Comparison of ENCODE assay signal across 21 cellular contexts in genomic region chr1:89563957-89564604, GRCh38. TPM values are rescaled to one million over a fixed set of nuclear protein-coding genes. Genes with fewer than 3 reads are reported as not detected.
DNase-seq lines count a peak whose midpoint lies in the region; ATAC-seq, FAIRE-seq and TF ChIP-seq lines count a peak whose summit lies in the region.
"Had no signal": no experiment of that assay in that cellular context is flagged by ENCODE, and none has a peak within 500 bp of the region (broad histone marks: within the 10 kb centered on the region; RNA-seq: fewer than 3 reads in every experiment).

No MANE protein-coding gene starts in this region.

- peaks cover 11 to 45% of the 10 kb centered on the region in 2 donors for H3K36me3 Mint-ChIP-seq in activated naive CD4-positive, alpha-beta T cell treated with anti-CD3 and anti-CD28 coated beads, Interleukin-2, amount 50 U/mL, for 72 hours

- H3K9me3 ChIP-seq in SK-N-MC (ENCODE audit: low read depth, low read length) (no peaks in the 10 kb centered on the region), endothelial cell of umbilical vein (replicated peaks; ENCODE audit: control insufficient read depth, insufficient read depth, low read length) (no peaks in the 10 kb centered on the region), sigmoid colon (no peaks in the 10 kb centered on the region)
- H3K9me3 ChIP-seq: transverse colon had no signal

- TF ChIP-seq POLR2A in endothelial cell of umbilical vein (IDR thresholded peaks at IDR 0.05; ENCODE audit: low read depth, low read length), result no peak
- TF ChIP-seq POLR2A in sigmoid colon (IDR thresholded peaks at IDR 0.05), result no peak

- peak overlapping the region; percentile 66 for H3K27ac ChIP-seq in SK-N-MC
- H3K27ac ChIP-seq in endothelial cell of umbilical vein (ENCODE audit: insufficient read depth, low read depth, low read length), result no peak overlapping the region
- no peak overlapping the region for H3K27ac ChIP-seq in sigmoid colon
- H3K27ac ChIP-seq: C4-2B, transverse colon had no signal

- H3K9ac ChIP-seq in SK-N-MC (ENCODE audit: insufficient read length) (no peak overlapping the region), endothelial cell of umbilical vein (replicated peaks; ENCODE audit: extremely low read depth, insufficient read depth, low read length) (no peak overlapping the region)

- TF ChIP-seq CTCF in endothelial cell of umbilical vein (IDR thresholded peaks at IDR 0.05; ENCODE audit: extremely low read depth in 1 of 2, insufficient read depth in 1 of 2, low read depth in 1 of 2, low read length in 2 of 2) (no peak), sigmoid colon (IDR thresholded peaks at IDR 0.05) (no peak)

- H3K36me3 ChIP-seq in SK-N-MC (ENCODE audit: insufficient read depth, low read length) (no peaks in the 10 kb centered on the region), endothelial cell of umbilical vein (ENCODE audit: control insufficient read depth in 2 of 2, extremely low read depth in 1 of 2, insufficient read depth in 2 of 2, low read length in 2 of 2) (no peaks in the 10 kb centered on the region), sigmoid colon (no peaks in the 10 kb centered on the region)
- H3K36me3 ChIP-seq: transverse colon had no signal

- no peak for ATAC-seq in activated naive CD4-positive, alpha-beta T cell treated with anti-CD3 and anti-CD28 coated beads, Interleukin-2, amount 50 U/mL, for 72 hours
- ATAC-seq: stimulated activated naive CD8-positive, alpha-beta T cell treated with anti-CD3 and anti-CD28 coated beads, Interleukin-15, amount 100 ng/mL, for 72 hours had no signal

- CTCF ChIA-PET in endothelial cell of umbilical vein (lab: Charles Lee), result interaction anchor here (0.9 to 1.8 kb wide), 6 partner anchors 18 to 199 kb away, joined by 3 to 5 read pairs (median 4); no protein-coding TSS in a partner anchor

- H3K4me1 ChIP-seq in endothelial cell of umbilical vein (ENCODE audit: control insufficient read depth, extremely low read depth, insufficient read depth, low read length) (no peaks in the 10 kb centered on the region), sigmoid colon (no peaks in the 10 kb centered on the region)
- H3K4me1 ChIP-seq: transverse colon had no signal

- H3K27me3 ChIP-seq in endothelial cell of umbilical vein (ENCODE audit: control insufficient read depth in 2 of 2, insufficient read depth in 2 of 2, low read length in 2 of 2) (no peaks in the 10 kb centered on the region), sigmoid colon (no peaks in the 10 kb centered on the region)
- H3K27me3 ChIP-seq: transverse colon had no signal

- BruUV-seq in endothelial cell of umbilical vein (replicated peaks; lab: Mats Ljungman, UMichigan), result no TSS peak

- H2AFZ ChIP-seq in endothelial cell of umbilical vein (ENCODE audit: low read depth, low read length), result no peak overlapping the region

- no peak for TF ChIP-seq EP300 in sigmoid colon (IDR thresholded peaks at IDR 0.05)

- 53 to 57% methylated on average over 3 of the region's 3 CpGs for WGBS in sigmoid colon, 2 donors

- dilution Hi-C loops in endothelial cell of umbilical vein (cut with MboI; ENCODE audit: extremely low pct_ligation_motif_present, low sequenced_read_pairs), result no loop called here

- FAIRE-seq in endothelial cell of umbilical vein (lab: Jason Lieb, UNC), result no peak
- FAIRE-seq: A204.1, astrocyte had no signal

- H3K4me3 ChIP-seq in SK-N-MC (no peak overlapping the region), endothelial cell of umbilical vein (replicated peaks in 1 of 3; ENCODE audit: insufficient read depth in 1 of 3, low read depth in 1 of 3, low read length in 3 of 3) (no peak overlapping the region), sigmoid colon (no peak overlapping the region)
- H3K4me3 ChIP-seq: transverse colon had no signal

- POLR2A ChIA-PET in endothelial cell of umbilical vein (lab: Charles Lee), result interaction anchor here (0.7 kb wide), 1 partner anchor 18 kb away, joined by 3 read pairs; no protein-coding TSS in a partner anchor

- H3K9me1 ChIP-seq in endothelial cell of umbilical vein (replicated peaks; ENCODE audit: control insufficient read depth, extremely low read depth, insufficient read depth, low read length), result no peaks in the 10 kb centered on the region

- H3K9me3 Mint-ChIP-seq in activated naive CD4-positive, alpha-beta T cell treated with anti-CD3 and anti-CD28 coated beads, Interleukin-2, amount 50 U/mL, for 72 hours, result peaks cover 0 to 4% of the 10 kb centered on the region in 2 donors

- H4K20me1 ChIP-seq in endothelial cell of umbilical vein (replicated peaks; ENCODE audit: control insufficient read depth, extremely low read depth, insufficient read depth, low read length), result no peaks in the 10 kb centered on the region

- no peak overlapping the region for H3K27ac Mint-ChIP-seq in activated naive CD4-positive, alpha-beta T cell treated with anti-CD3 and anti-CD28 coated beads, Interleukin-2, amount 50 U/mL, for 72 hours
- H3K27ac Mint-ChIP-seq: stimulated activated naive CD8-positive, alpha-beta T cell treated with anti-CD3 and anti-CD28 coated beads, Interleukin-15, amount 100 ng/mL, for 72 hours; T-helper 2 cell treated with Interferon-gamma antibody and Interleukin-4, amounts not matched to agents 5 μg/mL and 100 μg/mL, for 36 hours had no signal

- H3K79me2 ChIP-seq in endothelial cell of umbilical vein (ENCODE audit: control insufficient read depth, insufficient read depth, low read length), result no peaks in the 10 kb centered on the region

- peak; percentile 29 for DNase-seq in NCI-H510A treated with DMSO at 0.1 percent for 48 hours (lab: John Stamatoyannopoulos, UW)
- no peak for DNase-seq in NCI-H510A (lab: John Stamatoyannopoulos, UW)
- DNase-seq in SK-N-MC (ENCODE audit: low read depth, low spot score), result no peak
- DNase-seq in endothelial cell of umbilical vein (ENCODE audit: low read depth, low spot score), result peak; percentile 25
- DNase-seq in superior temporal gyrus (ENCODE audit: extremely low spot score), result peak; percentile 74
- DNase-seq in sigmoid colon, result no peak
- no peak for DNase-seq in NCI-H1092 (lab: John Stamatoyannopoulos, UW)
- no peak for DNase-seq in activated naive CD4-positive, alpha-beta T cell treated with anti-CD3 and anti-CD28 coated beads, Interleukin-2, amount 50 U/mL, for 72 hours (ENCODE audit: low spot score in 2 of 2)
- DNase-seq: activated CD8-positive, alpha-beta memory T cell treated with anti-CD3 and anti-CD28 coated beads, Interleukin-2, amount 50 U/mL, for 4 hours; activated gamma-delta T cell; NCI-H1048; NCI-H2081 treated with DMSO at 0.1 percent for 48 hours; NCI-H446 treated with DMSO at 0.1 percent for 48 hours; occipital lobe; RPMI8226; stimulated activated naive CD8-positive, alpha-beta T cell treated with anti-CD3 and anti-CD28 coated beads, Interleukin-15, amount 100 ng/mL, for 72 hours; transverse colon had no signal

- intact Hi-C loops in endothelial cell of umbilical vein (cut with micrococcal nuclease), result no loop called here
- intact Hi-C loops in sigmoid colon (cut with DNase I), result no loop called here

- no peak overlapping the region for H3K4me2 ChIP-seq in endothelial cell of umbilical vein (ENCODE audit: insufficient read depth, low read length)

TF ChIP-seq in endothelial cell of umbilical vein, 7 proteins besides CTCF, POLR2A, EP300 and RAD21:
- TF ChIP-seq EZH2 (IDR thresholded peaks at IDR 0.05; ENCODE audit: borderline replicate concordance, low read depth, low read length, severe bottlenecking), result no peak
- TF ChIP-seq MYC (IDR thresholded peaks at IDR 0.05; ENCODE audit: low read depth, low read length), result no peak
- no peak for TF ChIP-seq JUN (IDR thresholded peaks at IDR 0.05; ENCODE audit: borderline replicate concordance, insufficient read depth, insufficient read length, low read depth)
- no peak for TF ChIP-seq MAX (IDR thresholded peaks at IDR 0.05; ENCODE audit: insufficient read depth, insufficient read length)
- TF ChIP-seq POLR2AphosphoS5 (IDR thresholded peaks at IDR 0.05; ENCODE audit: insufficient read depth, low read depth, low read length), result no peak
- no peak for TF ChIP-seq FOS (IDR thresholded peaks at IDR 0.05; ENCODE audit: borderline replicate concordance, insufficient read depth, low read length)
- TF ChIP-seq GATA2 (IDR thresholded peaks at IDR 0.05; ENCODE audit: insufficient read depth, insufficient read length, low read depth, low read length), result no peak
TF ChIP-seq in endothelial cell of umbilical vein: peak in this region for 0.

RNA-seq across cellular contexts. Expression of gene LRRC8B, which starts 39.5 kb away (rescaled TPM):
- total RNA-seq in endothelial cell of umbilical vein (15.2 and 15.9 TPM in 2 replicates), sigmoid colon (1 to 10 TPM; 3.0 to 9.8 (median 6.1) TPM)
- polyA plus RNA-seq in endothelial cell of umbilical vein (15.3 and 15.8 TPM in 2 replicates), sigmoid colon (1 to 10 TPM; 1.8 to 4.1 (median 1.8) TPM)
- polyA plus RNA-seq in endothelial cell of umbilical vein (2011; cell fraction: cytosol; rRNA removed), result 9.4 and 10.6 TPM in 2 replicates
- 14.0 and 14.2 TPM in 2 replicates for polyA plus RNA-seq in endothelial cell of umbilical vein (2011; cell fraction: nucleus; rRNA removed)
- polyA plus RNA-seq in endothelial cell of umbilical vein (2012), result 5.6 and 9.0 TPM in 2 replicates
- polyA minus RNA-seq in endothelial cell of umbilical vein, result 33.7 and 38.1 TPM in 2 replicates
- 8.0 TPM for polyA minus RNA-seq in endothelial cell of umbilical vein (2011; cell fraction: cytosol; rRNA and poly(A)+ RNA removed)
- 22.9 and 41.2 TPM in 2 replicates for polyA minus RNA-seq in endothelial cell of umbilical vein (2011; cell fraction: nucleus; rRNA and poly(A)+ RNA removed)
- 10 to 100 TPM; 31.1 to 47.9 TPM for total RNA-seq in activated naive CD4-positive, alpha-beta T cell treated with anti-CD3 and anti-CD28 coated beads, Interleukin-2, amount 50 U/mL, for 72 hours

Comparison
In these comparisons a context has a peak if more than half of its experiments do, and no peak if none do; other contexts are left out.
1. DNase-seq: peak in NCI-H510A treated with DMSO at 0.1 percent for 48 hours (single experiment), endothelial cell of umbilical vein (single experiment) and superior temporal gyrus (single experiment); none in NCI-H510A (single experiment), SK-N-MC (single experiment), sigmoid colon (single experiment), NCI-H1092 (single experiment) and activated naive CD4-positive, alpha-beta T cell treated with anti-CD3 and anti-CD28 coated beads, Interleukin-2, amount 50 U/mL, for 72 hours (0 of 2).